Comparison of ENCODE assay signal across 8 cellular contexts in the genomic region with DNA sequence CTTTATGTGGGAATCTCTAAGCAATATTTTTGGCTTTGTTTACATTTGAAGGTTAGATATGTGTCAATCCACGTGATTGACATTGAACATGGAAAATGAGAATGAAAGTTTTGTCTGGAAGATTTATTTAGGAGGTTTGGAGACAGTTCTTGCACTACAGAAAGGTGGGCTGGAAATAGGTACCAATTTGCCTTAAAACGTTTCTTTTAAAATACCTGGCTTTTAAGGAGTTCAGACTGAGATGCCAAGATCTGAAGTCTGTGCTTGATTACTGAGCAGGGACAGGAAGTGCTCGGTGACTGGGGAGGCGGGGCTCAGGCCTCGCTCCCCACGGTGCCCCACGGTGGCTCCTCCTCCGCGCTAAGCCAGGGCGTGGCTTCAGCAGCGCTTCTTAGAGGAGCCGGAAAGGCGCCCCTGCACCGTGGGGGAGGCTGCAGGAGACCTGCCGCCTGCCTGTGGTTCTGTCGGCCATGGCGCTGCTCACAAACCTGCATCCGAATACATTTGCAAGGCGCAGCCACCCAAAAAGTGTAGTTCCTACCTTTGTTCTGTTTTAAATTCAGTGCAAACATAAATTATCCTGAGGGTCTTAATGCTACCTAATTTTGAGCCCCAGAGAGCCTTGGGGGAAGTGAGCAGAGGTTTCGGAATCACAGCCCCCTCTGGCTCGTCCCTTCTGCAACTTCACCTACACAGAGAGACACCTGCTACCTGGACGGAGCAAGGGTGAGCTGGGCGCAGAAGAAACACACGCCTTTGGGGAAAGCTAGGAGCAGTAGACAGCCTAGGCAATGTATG. TPM values are rescaled to one million over a fixed set of nuclear protein-coding genes. Genes with fewer than 3 reads are reported as not detected.
DNase-seq lines count a peak whose midpoint lies in the region; ATAC-seq and TF ChIP-seq lines count a peak whose summit lies in the region.

No MANE protein-coding gene starts in this region.

- TF ChIP-seq CTCF in coronary artery (IDR thresholded peaks at IDR 0.05), result no peak

- H3K4me3 ChIP-seq in coronary artery, result peak overlapping the region; percentile 62

- DNase-seq in ACHN, result peak; percentile 87
- DNase-seq in NCI-H526 (lab: John Stamatoyannopoulos, UW), result peak; percentile 48 to 90
- DNase-seq in activated CD4-positive, alpha-beta T cell treated with anti-CD3 and anti-CD28 coated beads for 48 hours, result peak; percentile 98
- DNase-seq in coronary artery (ENCODE audit: low spot score), result peak; percentile 91
- peak; percentile 86 for DNase-seq in left lobe of liver (ENCODE audit: low spot score)
- peak; percentile 92 to 94 for DNase-seq in stimulated activated CD4-positive, alpha-beta T cell treated with anti-CD3 and anti-CD28 coated beads, Interleukin-2, amount 100 ng/mL, for 48 hours

- peak overlapping the region; percentile 57 to 89 for H3K27ac ChIP-seq in coronary artery

- peak; percentile 46 for ATAC-seq in GM18909 (IDR thresholded peaks at IDR 0.05; ENCODE audit: poor library complexity, unreplicated experiment)
- peak; percentile 49 for ATAC-seq in HG03280 (IDR thresholded peaks at IDR 0.05; ENCODE audit: unreplicated experiment)
- peak; percentile 87 for ATAC-seq in left lobe of liver

- in situ Hi-C loops in ACHN (cut with HindIII; ENCODE audit: low pct_ligation_motif_present, low pct_unique_long_range_greater_than_20kb, low sequenced_read_pairs), result no loop called here

RNA-seq across cellular contexts. Expression of a gene that starts 49.2 kb away (rescaled TPM):
- total RNA-seq in left lobe of liver, result 16.7 TPM

RNA-seq across cellular contexts. Expression of a gene that starts 49.3 kb away (rescaled TPM):
- total RNA-seq in left lobe of liver, result 27.7 TPM

Comparison
In these comparisons a context has a peak if more than half of its experiments do, and no peak if none do; other contexts are left out.
1. Peak in every context shown above with its lines: DNase-seq, ATAC-seq, H3K4me3 ChIP-seq and H3K27ac ChIP-seq.